Comparison of ENCODE assay signal across 10 cellular contexts in genomic region chr17:68775969-68776368, GRCh38.
"Had no signal": no experiment of that assay in that cellular context is flagged by ENCODE, and none has a peak within 500 bp of the region (broad histone marks: within the 10 kb centered on the region; RNA-seq: fewer than 3 reads in every experiment).

No MANE protein-coding gene starts in this region.

- H3K9me3 ChIP-seq: colonic mucosa, ovary had no signal

- H3K27ac ChIP-seq: colonic mucosa had no signal

- H3K36me3 ChIP-seq: colonic mucosa, ovary had no signal

- DNase-seq: activated CD4-positive, alpha-beta T cell treated with anti-CD3 and anti-CD28 coated beads for 48 hours; activated CD8-positive, alpha-beta memory T cell treated with anti-CD3 and anti-CD28 coated beads for 24 hours; activated naive CD4-positive, alpha-beta T cell treated with anti-CD3 and anti-CD28 coated beads, Interleukin-2, amount 10 ng/mL, durations not matched to agents 7 days and 5 days; caudate nucleus; colonic mucosa; effector CD4-positive, alpha-beta T cell; mesendoderm; small intestine had no signal

- ATAC-seq: WTC11 had no signal

- H3K4me3 ChIP-seq: colonic mucosa, ovary had no signal

- FAIRE-seq: small intestine had no signal

- H3K4me1 ChIP-seq: colonic mucosa had no signal

- H3K27me3 ChIP-seq: colonic mucosa, ovary had no signal
